ENCODE assay signal across 8 cellular contexts in genomic region chr1:165631403-165632151, GRCh38. TPM values are rescaled to one million over a fixed set of nuclear protein-coding genes. Genes with fewer than 3 reads are reported as not detected.
DNase-seq lines count a peak whose midpoint lies in the region; ATAC-seq and TF ChIP-seq lines count a peak whose summit lies in the region.

No MANE protein-coding gene starts in this region.

- no peaks in the 10 kb centered on the region for H3K9me3 ChIP-seq in effector memory CD4-positive, alpha-beta T cell (ENCODE audit: control insufficient read depth, low read length)

- peak overlapping the region; percentile 81 for H3K4me3 ChIP-seq in NB4 (ENCODE audit: low read depth, low read length)
- peak overlapping the region; percentile 70 for H3K4me3 ChIP-seq in effector memory CD4-positive, alpha-beta T cell (ENCODE audit: insufficient read depth, low read depth, low read length, poor library complexity, severe bottlenecking)

- H3K27ac Mint-ChIP-seq in HFFc6 (no peak overlapping the region), memory B cell (no peak overlapping the region)
- no peak overlapping the region for H3K27ac Mint-ChIP-seq in activated CD4-positive, alpha-beta T cell treated with anti-CD3 and anti-CD28 coated beads, Interleukin-2, amount 10 ng/mL, durations not matched to agents 24 days and 14 days

- peak; percentile 13 for DNase-seq in NCI-H1694 treated with DMSO at 0.1 percent for 48 hours (lab: John Stamatoyannopoulos, UW)
- no peak for DNase-seq in NCI-H1694 (lab: John Stamatoyannopoulos, UW)
- DNase-seq in HFFc6: peak; percentile 92
- DNase-seq in NB4 (ENCODE audit: low read depth): peak; percentile 87
- peak; percentile 79 for DNase-seq in activated CD4-positive, alpha-beta T cell treated with anti-CD3 and anti-CD28 coated beads, Interleukin-2, amount 10 ng/mL, durations not matched to agents 24 days and 14 days
- DNase-seq in effector memory CD4-positive, alpha-beta T cell: peak in 2 of 3 donors; percentile 9 to 17
- peak; percentile 4 to 31 for DNase-seq in memory B cell (ENCODE audit: low spot score in 2 of 2)
- DNase-seq in stimulated activated CD8-positive, alpha-beta memory T cell treated with anti-CD3 and anti-CD28 coated beads, Interleukin-4, amount 100 ng/mL, for 48 hours: peak; percentile 69

- H3K9me3 Mint-ChIP-seq in HFFc6: no peaks in the 10 kb centered on the region
- H3K9me3 Mint-ChIP-seq in activated CD4-positive, alpha-beta T cell treated with anti-CD3 and anti-CD28 coated beads, Interleukin-2, amount 10 ng/mL, durations not matched to agents 24 days and 14 days: no peaks in the 10 kb centered on the region
- H3K9me3 Mint-ChIP-seq in memory B cell: no peaks in the 10 kb centered on the region

- peaks cover 8% of the 10 kb centered on the region for H3K27me3 Mint-ChIP-seq in HFFc6 (ENCODE audit: insufficient read depth)
- peaks cover 10% of the 10 kb centered on the region for H3K27me3 Mint-ChIP-seq in activated CD4-positive, alpha-beta T cell treated with anti-CD3 and anti-CD28 coated beads, Interleukin-2, amount 10 ng/mL, durations not matched to agents 24 days and 14 days
- no peaks in the 10 kb centered on the region for H3K27me3 Mint-ChIP-seq in memory B cell

- H3K27ac ChIP-seq in effector memory CD4-positive, alpha-beta T cell (ENCODE audit: insufficient read depth, low read length, poor library complexity, severe bottlenecking): peak overlapping the region; percentile 84

- ATAC-seq in memory B cell (ENCODE audit: low read depth): no peak

- H3K4me1 Mint-ChIP-seq in HFFc6 (ENCODE audit: low read depth) (peaks cover 6% of the 10 kb centered on the region), memory B cell (peaks cover 18% of the 10 kb centered on the region)
- H3K4me1 Mint-ChIP-seq in activated CD4-positive, alpha-beta T cell treated with anti-CD3 and anti-CD28 coated beads, Interleukin-2, amount 10 ng/mL, durations not matched to agents 24 days and 14 days: peaks cover 17% of the 10 kb centered on the region

- H3K36me3 ChIP-seq in effector memory CD4-positive, alpha-beta T cell (ENCODE audit: control insufficient read depth, insufficient read depth, low read length): peaks cover 9% of the 10 kb centered on the region

- intact Hi-C loops in activated CD4-positive, alpha-beta T cell treated with anti-CD3 and anti-CD28 coated beads, Interleukin-2, amount 10 ng/mL, durations not matched to agents 24 days and 14 days (cut with micrococcal nuclease): loop anchor here (1.0 to 2.0 kb wide), 4 partner anchors 67 to 1589 kb away; partner anchors contain the start of genes ALDH9A1, POU2F1, TMCO1 and UCK2

- no peak overlapping the region for H3K4me3 Mint-ChIP-seq in HFFc6
- H3K4me3 Mint-ChIP-seq in activated CD4-positive, alpha-beta T cell treated with anti-CD3 and anti-CD28 coated beads, Interleukin-2, amount 10 ng/mL, durations not matched to agents 24 days and 14 days: no peak overlapping the region
- H3K4me3 Mint-ChIP-seq in memory B cell: no peak overlapping the region

- no peak for TF ChIP-seq POLR2A in NB4 (IDR thresholded peaks at IDR 0.05; ENCODE audit: extremely low read depth, insufficient read length)

- H3K36me3 Mint-ChIP-seq in HFFc6 (ENCODE audit: low read depth) (no peaks in the 10 kb centered on the region), memory B cell (no peaks in the 10 kb centered on the region)
- H3K36me3 Mint-ChIP-seq in activated CD4-positive, alpha-beta T cell treated with anti-CD3 and anti-CD28 coated beads, Interleukin-2, amount 10 ng/mL, durations not matched to agents 24 days and 14 days (ENCODE audit: low read depth): peaks cover 2% of the 10 kb centered on the region

- H3K27me3 ChIP-seq in effector memory CD4-positive, alpha-beta T cell (replicated peaks; ENCODE audit: control insufficient read depth, insufficient read depth, low read length, poor library complexity, severe bottlenecking): no peaks in the 10 kb centered on the region

- H3K4me1 ChIP-seq in effector memory CD4-positive, alpha-beta T cell (ENCODE audit: control insufficient read depth, insufficient read depth, low read length, poor library complexity, severe bottlenecking): peaks cover 20% of the 10 kb centered on the region

- TF ChIP-seq CTCF in HFFc6 (IDR thresholded peaks at IDR 0.05) (peak; percentile 29), NB4 (IDR thresholded peaks at IDR 0.05; ENCODE audit: low read depth, low read length) (peak; percentile 8)

RNA-seq across cellular contexts. Expression of gene MGST3, which starts 0.5 kb away (rescaled TPM):
- total RNA-seq in HFFc6 (2021; fragmentation: NEBNext Ultra II Directional; extraction: Animal tissue kit (Norgen Biotek cat#: 25700)): 100 to 1,000 TPM; 183 to 203 (median 196) TPM
- total RNA-seq in activated CD4-positive, alpha-beta T cell treated with anti-CD3 and anti-CD28 coated beads, Interleukin-2, amount 10 ng/mL, durations not matched to agents 24 days and 14 days: 25.7 and 28.1 TPM in 2 replicates
